Comparison of ENCODE assay signal across 21 cellular contexts in genomic region chr10:114064151-114065045, GRCh38. TPM values are rescaled to one million over a fixed set of nuclear protein-coding genes. Genes with fewer than 3 reads are reported as not detected.
DNase-seq lines count a peak whose midpoint lies in the region; ATAC-seq lines count a peak whose summit lies in the region.
"Had no signal": no experiment of that assay in that cellular context is flagged by ENCODE, and none has a peak within 500 bp of the region (broad histone marks: within the 10 kb centered on the region; RNA-seq: fewer than 3 reads in every experiment).

No MANE protein-coding gene starts in this region.

- H3K4me1 Mint-ChIP-seq in activated CD8-positive, alpha-beta memory T cell treated with anti-CD3 and anti-CD28 coated beads, Interleukin-2, amount 10 ng/mL, durations not matched to agents 7 days and 5 days, result peaks cover 33% of the 10 kb centered on the region

- H3K4me3 Mint-ChIP-seq in activated CD8-positive, alpha-beta memory T cell treated with anti-CD3 and anti-CD28 coated beads, Interleukin-2, amount 10 ng/mL, durations not matched to agents 7 days and 5 days, result no peak overlapping the region
- H3K4me3 Mint-ChIP-seq: activated naive CD8-positive, alpha-beta T cell treated with anti-CD3 and anti-CD28 coated beads, Interleukin-2, amount 10 ng/mL, durations not matched to agents 7 days and 5 days; activated T-helper 17 cell treated with anti-CD3 and anti-CD28 coated beads, Interleukin-2, amount 50 U/mL, for 72 hours; CD8-positive, alpha-beta T cell; HFFc6; memory B cell; natural killer cell treated with Interleukin-12 subunit alpha and Interleukin-12 subunit beta and Interleukin-15 and Interleukin-18, amount 100 ng/mL, for 72 hours; stimulated activated naive CD8-positive, alpha-beta T cell treated with anti-CD3 and anti-CD28 coated beads, Interleukin-15, amount 100 ng/mL, for 72 hours had no signal

- CTCF ChIA-PET in activated CD8-positive, alpha-beta memory T cell treated with anti-CD3 and anti-CD28 coated beads, Interleukin-2, amount 10 ng/mL, durations not matched to agents 7 days and 5 days (lab: Charles Lee), result interaction anchor here (1.2 kb wide), 1 partner anchor 18 kb away, joined by 3 read pairs; no protein-coding TSS in a partner anchor

- no peak overlapping the region for H3K27ac Mint-ChIP-seq in activated CD8-positive, alpha-beta memory T cell treated with anti-CD3 and anti-CD28 coated beads, Interleukin-2, amount 10 ng/mL, durations not matched to agents 7 days and 5 days
- H3K27ac Mint-ChIP-seq: activated naive CD8-positive, alpha-beta T cell treated with anti-CD3 and anti-CD28 coated beads, Interleukin-2, amount 10 ng/mL, durations not matched to agents 7 days and 5 days; activated T-helper 17 cell treated with anti-CD3 and anti-CD28 coated beads, Interleukin-2, amount 50 U/mL, for 72 hours; CD8-positive, alpha-beta T cell; HFFc6; memory B cell; stimulated activated naive CD8-positive, alpha-beta T cell treated with anti-CD3 and anti-CD28 coated beads, Interleukin-15, amount 100 ng/mL, for 72 hours had no signal

- peak overlapping the region; percentile 24 for H3K27ac ChIP-seq in angular gyrus (ENCODE audit: low read depth, low read length)

- intact Hi-C loops in sciatic nerve (cut with DNase I), result no loop called here

- peak; percentile 98 for ATAC-seq in left lobe of liver
- ATAC-seq in sciatic nerve, result peak; percentile 29
- no peak for ATAC-seq in HG02610 (IDR thresholded peaks at IDR 0.05; ENCODE audit: unreplicated experiment)
- no peak for ATAC-seq in activated CD8-positive, alpha-beta memory T cell treated with anti-CD3 and anti-CD28 coated beads, Interleukin-2, amount 10 ng/mL, durations not matched to agents 7 days and 5 days
- no peak for ATAC-seq in GM21381 (IDR thresholded peaks at IDR 0.05; ENCODE audit: unreplicated experiment)
- no peak for ATAC-seq in GM21528 (IDR thresholded peaks at IDR 0.05; ENCODE audit: low FRiP score, unreplicated experiment)
- ATAC-seq: activated T-helper 17 cell treated with anti-CD3 and anti-CD28 coated beads, Interleukin-2, amount 50 U/mL, for 72 hours; CD8-positive, alpha-beta T cell; natural killer cell treated with Interleukin-12 subunit alpha and Interleukin-12 subunit beta and Interleukin-15 and Interleukin-18, amount 100 ng/mL, for 72 hours; stimulated activated naive CD8-positive, alpha-beta T cell treated with anti-CD3 and anti-CD28 coated beads, Interleukin-15, amount 100 ng/mL, for 72 hours had no signal

- peak; percentile 65 for DNase-seq in NCI-H146 (lab: John Stamatoyannopoulos, UW)
- peak; percentile 82 for DNase-seq in left lobe of liver (ENCODE audit: low spot score)
- no peak for DNase-seq in sciatic nerve (ENCODE audit: low spot score)
- DNase-seq in activated CD8-positive, alpha-beta memory T cell treated with anti-CD3 and anti-CD28 coated beads, Interleukin-2, amount 10 ng/mL, durations not matched to agents 7 days and 5 days, result no peak
- DNase-seq: activated CD4-positive, alpha-beta T cell treated with anti-CD3 and anti-CD28 coated beads for 48 hours; activated naive CD8-positive, alpha-beta T cell treated with anti-CD3 and anti-CD28 coated beads, Interleukin-2, amount 10 ng/mL, durations not matched to agents 7 days and 5 days; CD8-positive, alpha-beta T cell; GDM1; HFFc6; NCI-H1105; NCI-H524; spleen; stimulated activated CD4-positive, alpha-beta T cell treated with anti-CD3 and anti-CD28 coated beads, Interleukin-4, amount 100 ng/mL, for 24 hours; stimulated activated naive CD8-positive, alpha-beta T cell treated with anti-CD3 and anti-CD28 coated beads, Interleukin-15, amount 100 ng/mL, for 72 hours had no signal

- no peaks in the 10 kb centered on the region for H3K9me3 Mint-ChIP-seq in activated CD8-positive, alpha-beta memory T cell treated with anti-CD3 and anti-CD28 coated beads, Interleukin-2, amount 10 ng/mL, durations not matched to agents 7 days and 5 days (ENCODE audit: low read depth)
- H3K9me3 Mint-ChIP-seq: activated naive CD8-positive, alpha-beta T cell treated with anti-CD3 and anti-CD28 coated beads, Interleukin-2, amount 10 ng/mL, durations not matched to agents 7 days and 5 days; activated T-helper 17 cell treated with anti-CD3 and anti-CD28 coated beads, Interleukin-2, amount 50 U/mL, for 72 hours; CD8-positive, alpha-beta T cell; HFFc6; memory B cell; natural killer cell treated with Interleukin-12 subunit alpha and Interleukin-12 subunit beta and Interleukin-15 and Interleukin-18, amount 100 ng/mL, for 72 hours; stimulated activated naive CD8-positive, alpha-beta T cell treated with anti-CD3 and anti-CD28 coated beads, Interleukin-15, amount 100 ng/mL, for 72 hours had no signal

- H3K27me3 Mint-ChIP-seq in activated CD8-positive, alpha-beta memory T cell treated with anti-CD3 and anti-CD28 coated beads, Interleukin-2, amount 10 ng/mL, durations not matched to agents 7 days and 5 days, result peaks cover 23% of the 10 kb centered on the region
- H3K27me3 Mint-ChIP-seq: memory B cell had no signal

- H3K36me3 Mint-ChIP-seq in activated CD8-positive, alpha-beta memory T cell treated with anti-CD3 and anti-CD28 coated beads, Interleukin-2, amount 10 ng/mL, durations not matched to agents 7 days and 5 days, result no peaks in the 10 kb centered on the region
- H3K36me3 Mint-ChIP-seq: CD8-positive, alpha-beta T cell; memory B cell; natural killer cell treated with Interleukin-12 subunit alpha and Interleukin-12 subunit beta and Interleukin-15 and Interleukin-18, amount 100 ng/mL, for 72 hours had no signal

RNA-seq across cellular contexts. Expression of gene ADRB1, which starts 20.7 kb away (rescaled TPM):
- total RNA-seq in left lobe of liver, result 0.10 TPM
- total RNA-seq in sciatic nerve, result 0.76 TPM
- total RNA-seq in activated CD8-positive, alpha-beta memory T cell treated with anti-CD3 and anti-CD28 coated beads, Interleukin-2, amount 10 ng/mL, durations not matched to agents 7 days and 5 days, result 1 to 10 TPM; 2.3 to 2.8 TPM
- total RNA-seq: activated T-helper 17 cell treated with anti-CD3 and anti-CD28 coated beads, Interleukin-2, amount 50 U/mL, for 72 hours had no signal

Comparison
In these comparisons a context has a peak if more than half of its experiments do, and no peak if none do; other contexts are left out.
1. DNase-seq: peak in NCI-H146 (single experiment) and left lobe of liver (single experiment); none in sciatic nerve (single experiment) and activated CD8-positive, alpha-beta memory T cell treated with anti-CD3 and anti-CD28 coated beads, Interleukin-2, amount 10 ng/mL, durations not matched to agents 7 days and 5 days (single experiment).
2. ATAC-seq: peak in left lobe of liver (single experiment) and sciatic nerve (single experiment); none in HG02610 (single experiment), activated CD8-positive, alpha-beta memory T cell treated with anti-CD3 and anti-CD28 coated beads, Interleukin-2, amount 10 ng/mL, durations not matched to agents 7 days and 5 days (single experiment), GM21381 (single experiment) and GM21528 (single experiment).